1 cellular context compared by ENCODE assay signal in the genomic region with DNA sequence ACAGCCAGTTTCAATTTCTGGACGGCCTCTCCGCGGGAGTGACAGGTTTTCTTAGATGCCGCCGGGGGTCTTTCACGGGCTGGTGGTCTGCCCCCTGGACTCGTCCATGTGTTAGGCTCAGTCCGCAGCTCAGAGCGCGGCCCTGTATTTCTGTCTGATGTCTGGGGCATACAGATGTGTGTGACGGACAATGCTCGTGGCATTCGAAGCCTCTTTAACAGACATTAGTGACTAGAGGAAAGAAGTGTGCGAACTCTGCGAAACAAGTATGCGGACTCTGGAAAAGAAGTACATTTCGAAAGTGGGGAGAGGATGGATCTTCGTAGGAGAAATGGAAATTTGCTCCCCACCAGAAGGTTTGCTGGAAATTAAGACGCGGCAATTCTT.
TF ChIP-seq lines count a peak whose summit lies in the region.

No MANE protein-coding gene starts in this region.

TF ChIP-seq in WTC11, 78 proteins besides CTCF, POLR2A, EP300 and RAD21 (continued from another document):
- TF ChIP-seq HMGXB4 (CRISPR knock-in tag; IDR thresholded peaks at IDR 0.05) = no peak
